ENCODE assay signal across 1 cellular context in the genomic region with DNA sequence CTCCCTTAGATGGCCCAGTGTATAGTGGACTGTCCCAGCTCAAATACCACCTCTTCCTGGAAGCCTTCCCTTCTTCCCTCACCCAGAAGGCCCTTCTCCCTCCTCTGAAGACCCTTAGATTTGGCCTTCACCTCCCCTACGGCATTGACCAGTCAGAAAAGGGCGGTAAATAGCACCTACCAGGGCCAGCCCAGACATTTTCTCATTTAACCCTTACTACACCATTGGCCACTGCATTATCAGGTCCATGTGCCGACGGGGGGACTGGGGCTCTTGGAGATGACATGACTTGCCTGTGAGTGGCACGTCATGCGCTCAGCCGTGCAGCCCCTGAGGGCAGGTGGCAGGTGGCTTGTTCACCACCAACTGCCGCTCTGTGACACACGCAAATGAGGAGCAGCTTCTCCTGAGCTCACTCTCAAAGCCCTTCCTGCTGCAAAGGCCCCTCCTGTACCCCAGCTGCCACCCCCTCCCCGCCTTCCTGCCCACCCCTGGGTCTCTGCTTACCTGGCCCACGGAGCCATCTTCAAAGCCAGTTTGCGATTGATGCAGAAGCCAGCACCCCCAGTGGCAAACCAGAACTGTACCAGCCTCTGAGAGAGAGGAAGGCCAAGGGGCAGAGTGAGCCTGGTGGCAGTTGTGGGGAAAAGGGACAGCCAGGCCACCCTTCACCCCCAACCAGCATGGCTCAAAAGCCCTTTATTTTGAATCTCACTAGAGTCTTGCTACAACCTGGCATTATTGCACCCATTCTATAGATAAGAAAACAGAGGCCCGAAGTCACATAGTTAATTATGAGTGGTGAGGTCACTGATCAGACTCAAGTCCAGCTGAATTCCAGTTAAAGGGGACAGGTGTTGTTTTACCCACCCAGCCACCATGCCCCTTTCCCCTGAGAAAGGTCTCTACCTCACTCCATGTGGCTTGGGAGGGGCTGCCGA.
TF ChIP-seq lines count a peak whose summit lies in the region.

No MANE protein-coding gene starts in this region.

TF ChIP-seq in HCT116, 20 proteins besides CTCF, POLR2A, EP300 and RAD21:
- TF ChIP-seq CEBPB (IDR thresholded peaks at IDR 0.05; ENCODE audit: low read depth) (no peak), ZFX (IDR thresholded peaks at IDR 0.05) (no peak), EZH2 (IDR thresholded peaks at IDR 0.05) (no peak), ELF1 (IDR thresholded peaks at IDR 0.05; ENCODE audit: borderline replicate concordance, low read depth) (no peak), EZH2phosphoT487 (IDR thresholded peaks at IDR 0.05; ENCODE audit: borderline replicate concordance) (no peak), TCF7L2 (IDR thresholded peaks at IDR 0.05; ENCODE audit: borderline replicate concordance, extremely low read depth, insufficient read depth, insufficient read length) (no peak)
